In genomic region chr11:94219771-94220170, GRCh38 we compare ENCODE assay signal across 12 cellular contexts.
"Had no signal": no experiment of that assay in that cellular context is flagged by ENCODE, and none has a peak within 500 bp of the region (broad histone marks: within the 10 kb centered on the region; RNA-seq: fewer than 3 reads in every experiment).

No MANE protein-coding gene starts in this region.

- H3K4me1 Mint-ChIP-seq: activated CD4-positive, alpha-beta T cell treated with anti-CD3 and anti-CD28 coated beads, Interleukin-2, amount 10 ng/mL, durations not matched to agents 7 days and 5 days; stimulated activated naive CD8-positive, alpha-beta T cell treated with anti-CD3 and anti-CD28 coated beads, Interleukin-15, amount 100 ng/mL, for 72 hours had no signal

- H3K27ac Mint-ChIP-seq: activated CD4-positive, alpha-beta T cell treated with anti-CD3 and anti-CD28 coated beads, Interleukin-2, amount 10 ng/mL, durations not matched to agents 7 days and 5 days; activated naive CD4-positive, alpha-beta T cell treated with anti-CD3 and anti-CD28 coated beads, Interleukin-2, amount 50 U/mL, for 72 hours; activated T-cell treated with anti-CD3 and anti-CD28 coated beads, Interleukin-2, amount 50 U/mL, for 72 hours; stimulated activated naive CD8-positive, alpha-beta T cell treated with anti-CD3 and anti-CD28 coated beads, Interleukin-15, amount 100 ng/mL, for 72 hours had no signal

- H3K27me3 Mint-ChIP-seq: activated CD4-positive, alpha-beta T cell treated with anti-CD3 and anti-CD28 coated beads, Interleukin-2, amount 10 ng/mL, durations not matched to agents 7 days and 5 days; stimulated activated naive CD8-positive, alpha-beta T cell treated with anti-CD3 and anti-CD28 coated beads, Interleukin-15, amount 100 ng/mL, for 72 hours had no signal

- H3K4me3 ChIP-seq: dorsolateral prefrontal cortex, lung had no signal

- DNase-seq: activated CD4-positive, alpha-beta T cell treated with anti-CD3 and anti-CD28 coated beads, Interleukin-2, amount 10 ng/mL, durations not matched to agents 7 days and 5 days; activated CD8-positive, alpha-beta memory T cell treated with anti-CD3 and anti-CD28 coated beads, Interleukin-2, amount 50 U/mL, for 48 hours; activated gamma-delta T cell; activated T-cell treated with anti-CD3 and anti-CD28 coated beads, Interleukin-2, amount 50 U/mL, for 72 hours; amniotic stem cell; dorsolateral prefrontal cortex; left colon; midbrain; stimulated activated naive CD8-positive, alpha-beta T cell treated with anti-CD3 and anti-CD28 coated beads, Interleukin-15, amount 100 ng/mL, for 72 hours had no signal

- H3K27ac ChIP-seq: dorsolateral prefrontal cortex had no signal

- H3K4me3 Mint-ChIP-seq: activated CD4-positive, alpha-beta T cell treated with anti-CD3 and anti-CD28 coated beads, Interleukin-2, amount 10 ng/mL, durations not matched to agents 7 days and 5 days; activated T-cell treated with anti-CD3 and anti-CD28 coated beads, Interleukin-2, amount 50 U/mL, for 72 hours; stimulated activated naive CD8-positive, alpha-beta T cell treated with anti-CD3 and anti-CD28 coated beads, Interleukin-15, amount 100 ng/mL, for 72 hours had no signal

- ATAC-seq: activated naive CD4-positive, alpha-beta T cell treated with anti-CD3 and anti-CD28 coated beads, Interleukin-2, amount 50 U/mL, for 72 hours; activated T-cell treated with anti-CD3 and anti-CD28 coated beads, Interleukin-2, amount 50 U/mL, for 72 hours; left colon; sciatic nerve; stimulated activated naive CD8-positive, alpha-beta T cell treated with anti-CD3 and anti-CD28 coated beads, Interleukin-15, amount 100 ng/mL, for 72 hours had no signal

- H3K27me3 ChIP-seq: dorsolateral prefrontal cortex had no signal
